ENCODE assay signal across 1 cellular context in genomic region chr2:20371656-20372055, GRCh38.
TF ChIP-seq lines count a peak whose summit lies in the region.

No MANE protein-coding gene starts in this region.

TF ChIP-seq in IMR-90, 13 proteins besides CTCF, POLR2A, EP300 and RAD21 (continued from another document):
- TF ChIP-seq CEBPB (IDR thresholded peaks at IDR 0.05; ENCODE audit: low read depth, low read length): no peak
- no peak for TF ChIP-seq RCOR1 (IDR thresholded peaks at IDR 0.05; ENCODE audit: insufficient replicate concordance, low read length)
- no peak for TF ChIP-seq BHLHE40 (IDR thresholded peaks at IDR 0.05; ENCODE audit: low read depth, low read length)
- no peak for TF ChIP-seq NFE2L2 (IDR thresholded peaks at IDR 0.05; ENCODE audit: low read depth, low read length)
- no peak for TF ChIP-seq ELK1 (IDR thresholded peaks at IDR 0.05; ENCODE audit: borderline replicate concordance, low read depth, low read length)
